ENCODE assay signal across 24 cellular contexts in genomic region chr2:66521459-66521858, GRCh38.
A peak's percentile ranks its signal among the peaks of the same experiment; 100 is the strongest.
DNase-seq lines count a peak whose midpoint lies in the region; ATAC-seq and TF ChIP-seq lines count a peak whose summit lies in the region.
"Had no signal": no experiment of that assay in that cellular context is flagged by ENCODE, and none has a peak within 500 bp of the region (broad histone marks: within the 10 kb centered on the region; RNA-seq: fewer than 3 reads in every experiment).

No MANE protein-coding gene starts in this region.

- CTCF ChIA-PET in HEK293T (lab: Yijun Ruan, JAX) = interaction anchor here (1.2 kb wide), 1 partner anchor 15 kb away, joined by 4 read pairs; no protein-coding TSS in a partner anchor

- H3K36me3 Mint-ChIP-seq in glutamatergic neuron (ENCODE audit: unreplicated experiment) = no peaks in the 10 kb centered on the region
- H3K36me3 Mint-ChIP-seq: CD4-positive, CD25-positive, alpha-beta regulatory T cell; T-cell had no signal

- TF ChIP-seq CTCF in glutamatergic neuron (IDR thresholded peaks at IDR 0.05; ENCODE audit: partially characterized antibody, unreplicated experiment) = no peak

- H3K4me1 Mint-ChIP-seq in glutamatergic neuron (ENCODE audit: low read depth, unreplicated experiment) = peaks cover 28% of the 10 kb centered on the region
- H3K4me1 Mint-ChIP-seq: CD4-positive, CD25-positive, alpha-beta regulatory T cell; T-cell had no signal

- ATAC-seq in HG02981 (IDR thresholded peaks at IDR 0.05; ENCODE audit: unreplicated experiment) = no peak
- ATAC-seq in HG02642 (IDR thresholded peaks at IDR 0.05; ENCODE audit: poor library complexity, unreplicated experiment) = no peak
- ATAC-seq: PC-3, SK-N-SH treated with all-trans-retinoic acid at 6 μM for 48 hours, T-cell had no signal

- H3K27ac Mint-ChIP-seq in glutamatergic neuron (ENCODE audit: unreplicated experiment) = peak overlapping the region; percentile 85
- H3K27ac Mint-ChIP-seq: CD4-positive, CD25-positive, alpha-beta regulatory T cell; T-cell had no signal

- POLR2A ChIA-PET in HEK293T (lab: Yijun Ruan, JAX) = interaction anchor here (1.0 to 1.8 kb wide), 2 partner anchors 13 to 88 kb away, joined by 3 to 4 read pairs; no protein-coding TSS in a partner anchor

- peak; percentile 28 for DNase-seq in COR-L47 (lab: John Stamatoyannopoulos, UW)
- DNase-seq in NCI-H1930 (lab: John Stamatoyannopoulos, UW) = peak; percentile 37 to 50
- DNase-seq in NCI-H748 treated with DMSO at 0.1 percent for 48 hours (lab: John Stamatoyannopoulos, UW) = peak; percentile 47
- DNase-seq in glutamatergic neuron = no peak
- DNase-seq in HEK293T (ENCODE audit: extremely low spot score) = no peak
- no peak for DNase-seq in NCI-H187 (lab: John Stamatoyannopoulos, UW)
- DNase-seq: BE2C; Caco-2; CD4-positive, CD25-positive, alpha-beta regulatory T cell; DMS153; GDM1; GM23248; KBM-7; NCI-H1105; NCI-H1694 treated with DMSO at 0.1 percent for 48 hours; NCI-H226; NCI-H524 treated with DMSO at 0.1 percent for 48 hours; PC-3; RPMI8226; SHP77 treated with DMSO at 0.1 percent for 48 hours; T-cell had no signal

- peak overlapping the region; percentile 71 for H3K4me3 Mint-ChIP-seq in glutamatergic neuron (ENCODE audit: unreplicated experiment)
- H3K4me3 Mint-ChIP-seq: CD4-positive, CD25-positive, alpha-beta regulatory T cell; T-cell had no signal

- H3K9me3 Mint-ChIP-seq in glutamatergic neuron (ENCODE audit: unreplicated experiment) = peaks cover 3% of the 10 kb centered on the region
- H3K9me3 Mint-ChIP-seq: T-cell had no signal

- H3K27me3 Mint-ChIP-seq in glutamatergic neuron (ENCODE audit: unreplicated experiment) = peaks cover 2% of the 10 kb centered on the region
- H3K27me3 Mint-ChIP-seq: CD4-positive, CD25-positive, alpha-beta regulatory T cell had no signal

TF ChIP-seq in HEK293T, 16 proteins besides CTCF, POLR2A, EP300 and RAD21:
- TF ChIP-seq SP1 (IDR thresholded peaks at IDR 0.05) = no peak
- TF ChIP-seq PKNOX1 (IDR thresholded peaks at IDR 0.05) = no peak
- no peak for TF ChIP-seq FOXM1 (IDR thresholded peaks at IDR 0.05; ENCODE audit: borderline replicate concordance)
- no peak for TF ChIP-seq LEF1 (IDR thresholded peaks at IDR 0.05; ENCODE audit: borderline replicate concordance)
- TF ChIP-seq ARNT (IDR thresholded peaks at IDR 0.05) = no peak

Comparison
In these comparisons a context has a peak if more than half of its experiments do, and no peak if none do; other contexts are left out.
1. DNase-seq: peak in COR-L47 (single experiment), NCI-H1930 (2 of 2) and NCI-H748 treated with DMSO at 0.1 percent for 48 hours (single experiment); none in glutamatergic neuron (single experiment), HEK293T (single experiment) and NCI-H187 (0 of 2).